17 cellular contexts compared by ENCODE assay signal in genomic region chr18:1013951-1014350, GRCh38.
DNase-seq lines count a peak whose midpoint lies in the region; ATAC-seq and TF ChIP-seq lines count a peak whose summit lies in the region.
"Had no signal": no experiment of that assay in that cellular context is flagged by ENCODE, and none has a peak within 500 bp of the region (broad histone marks: within the 10 kb centered on the region; RNA-seq: fewer than 3 reads in every experiment).

No MANE protein-coding gene starts in this region.

- H3K4me2 ChIP-seq in GM23248 (ENCODE audit: unreplicated experiment) (no peak overlapping the region), OCI-LY7 (ENCODE audit: low read length) (no peak overlapping the region)

- H2AFZ ChIP-seq in GM23248 (no peak overlapping the region), OCI-LY7 (ENCODE audit: low read length) (no peak overlapping the region)

- no TSS peak for BruUV-seq in OCI-LY7 (replicated peaks; lab: Mats Ljungman, UMichigan)

- intact Hi-C loops in sciatic nerve (cut with DNase I) (no loop called here), OCI-LY7 (cut with micrococcal nuclease; ENCODE audit: unreplicated experiment) (no loop called here)

- no peak overlapping the region for H3K9ac ChIP-seq in GM23248

- no peaks in the 10 kb centered on the region for H3K36me3 ChIP-seq in GM23248 (ENCODE audit: low read depth)
- H3K36me3 ChIP-seq in OCI-LY7 (ENCODE audit: insufficient read depth, low read length): no peaks in the 10 kb centered on the region

- no peaks in the 10 kb centered on the region for H3K27me3 ChIP-seq in GM23248 (replicated peaks; ENCODE audit: insufficient read depth)

- H3K9me3 Mint-ChIP-seq in glutamatergic neuron (ENCODE audit: unreplicated experiment): peaks cover 25% of the 10 kb centered on the region
- H3K9me3 Mint-ChIP-seq: T-cell had no signal

- H3F3A ChIP-seq in GM23248 (ENCODE audit: insufficient read depth): peaks cover 4% of the 10 kb centered on the region; the same call in 1 of the 2 replicates

- H3K27ac ChIP-seq in GM23248: no peak overlapping the region
- no peak overlapping the region for H3K27ac ChIP-seq in OCI-LY7 (ENCODE audit: low read depth, low read length, poor library complexity, severe bottlenecking)
- H3K27ac ChIP-seq: SK-N-MC had no signal

- H3K4me1 ChIP-seq in GM23248 (ENCODE audit: insufficient read depth) (peaks cover 33% of the 10 kb centered on the region), OCI-LY7 (ENCODE audit: insufficient read depth, low read length, poor library complexity, severe bottlenecking) (no peaks in the 10 kb centered on the region)

- no peaks in the 10 kb centered on the region for H3K36me3 Mint-ChIP-seq in glutamatergic neuron (ENCODE audit: unreplicated experiment)
- H3K36me3 Mint-ChIP-seq: T-cell had no signal

- ATAC-seq in HG02588 (IDR thresholded peaks at IDR 0.05; ENCODE audit: unreplicated experiment): no peak
- ATAC-seq in sciatic nerve: no peak
- ATAC-seq: HepG2, PC-3, T-cell had no signal

- H3K4me3 ChIP-seq in GM23248: no peak overlapping the region
- H3K4me3 ChIP-seq in OCI-LY7 (ENCODE audit: low read depth, low read length, poor library complexity, severe bottlenecking): no peak overlapping the region
- H3K4me3 ChIP-seq: SK-N-MC had no signal

- peak overlapping the region; percentile 67 for H3K4me3 Mint-ChIP-seq in glutamatergic neuron (ENCODE audit: unreplicated experiment)
- H3K4me3 Mint-ChIP-seq: T-cell had no signal

- in situ Hi-C loops in GM23248 (cut with MboI): no loop called here

- DNase-seq in GM23248 (peak; percentile 6), NCI-H524 treated with DMSO at 0.1 percent for 48 hours (lab: John Stamatoyannopoulos, UW) (peak; percentile 56), glutamatergic neuron (peak; percentile 31), renal cortical epithelial cell (ENCODE audit: low read depth) (peak; percentile 32), sciatic nerve (ENCODE audit: low spot score) (no peak), OCI-LY7 (ENCODE audit: low spot score) (no peak)
- DNase-seq: C1 segment of cervical spinal cord; DMS53; MM.1S; NCI-H2029; NCI-H526 treated with DMSO at 0.1 percent for 48 hours; NK-92 treated with Interleukin-12 subunit alpha and Interleukin-12 subunit beta, amount 100 ng/mL, for 24 hours; PC-3; T-cell had no signal

- H4K20me1 ChIP-seq in GM23248 (ENCODE audit: insufficient read depth) (no peaks in the 10 kb centered on the region), OCI-LY7 (ENCODE audit: insufficient read depth, low read length) (no peaks in the 10 kb centered on the region)

- H3K9me3 ChIP-seq in GM23248 (ENCODE audit: low read depth) (no peaks in the 10 kb centered on the region), OCI-LY7 (ENCODE audit: low read length) (no peaks in the 10 kb centered on the region)

- WGBS in GM23248 (ENCODE audit: low coverage in 1 of 2, low lambda C conversion rate in 2 of 2, missing lambda C conversion rate in 2 of 2), 2 experiments: 12 to 18% methylated on average over 1 of the region's 1 CpG

- TF ChIP-seq CTCF in glutamatergic neuron (IDR thresholded peaks at IDR 0.05; ENCODE audit: partially characterized antibody, unreplicated experiment): no peak
- no peak for TF ChIP-seq CTCF in OCI-LY7 (conservative IDR thresholded peaks at IDR 0.05; ENCODE audit: low read length)

- H3K27ac Mint-ChIP-seq in glutamatergic neuron (ENCODE audit: unreplicated experiment): peak overlapping the region; percentile 80
- H3K27ac Mint-ChIP-seq: T-cell had no signal

- H3K79me2 ChIP-seq in GM23248 (ENCODE audit: insufficient read depth): no peaks in the 10 kb centered on the region
- no peaks in the 10 kb centered on the region for H3K79me2 ChIP-seq in OCI-LY7 (ENCODE audit: insufficient read depth, low read depth, low read length)

- H3K4me1 Mint-ChIP-seq in glutamatergic neuron (ENCODE audit: low read depth, unreplicated experiment): peaks cover 40% of the 10 kb centered on the region
- H3K4me1 Mint-ChIP-seq: T-cell had no signal

- H3K9me2 ChIP-seq in GM23248 (ENCODE audit: insufficient read depth) (no peaks in the 10 kb centered on the region), OCI-LY7 (ENCODE audit: insufficient read depth, low read length) (no peaks in the 10 kb centered on the region)

- CTCF ChIA-PET in OCI-LY7 (lab: Charles Lee; ENCODE audit: unreplicated experiment): no interaction called here

- POLR2A ChIA-PET in OCI-LY7 (lab: Charles Lee): no interaction called here

- H3K27me3 Mint-ChIP-seq in glutamatergic neuron (ENCODE audit: unreplicated experiment): peaks cover 11% of the 10 kb centered on the region

Comparison
In these comparisons a context has a peak if more than half of its experiments do, and no peak if none do; other contexts are left out.
1. DNase-seq: peak in GM23248 (single experiment), NCI-H524 treated with DMSO at 0.1 percent for 48 hours (single experiment), glutamatergic neuron (single experiment) and renal cortical epithelial cell (single experiment); none in sciatic nerve (single experiment) and OCI-LY7 (single experiment).